1 cellular context compared by ENCODE assay signal in the genomic region with DNA sequence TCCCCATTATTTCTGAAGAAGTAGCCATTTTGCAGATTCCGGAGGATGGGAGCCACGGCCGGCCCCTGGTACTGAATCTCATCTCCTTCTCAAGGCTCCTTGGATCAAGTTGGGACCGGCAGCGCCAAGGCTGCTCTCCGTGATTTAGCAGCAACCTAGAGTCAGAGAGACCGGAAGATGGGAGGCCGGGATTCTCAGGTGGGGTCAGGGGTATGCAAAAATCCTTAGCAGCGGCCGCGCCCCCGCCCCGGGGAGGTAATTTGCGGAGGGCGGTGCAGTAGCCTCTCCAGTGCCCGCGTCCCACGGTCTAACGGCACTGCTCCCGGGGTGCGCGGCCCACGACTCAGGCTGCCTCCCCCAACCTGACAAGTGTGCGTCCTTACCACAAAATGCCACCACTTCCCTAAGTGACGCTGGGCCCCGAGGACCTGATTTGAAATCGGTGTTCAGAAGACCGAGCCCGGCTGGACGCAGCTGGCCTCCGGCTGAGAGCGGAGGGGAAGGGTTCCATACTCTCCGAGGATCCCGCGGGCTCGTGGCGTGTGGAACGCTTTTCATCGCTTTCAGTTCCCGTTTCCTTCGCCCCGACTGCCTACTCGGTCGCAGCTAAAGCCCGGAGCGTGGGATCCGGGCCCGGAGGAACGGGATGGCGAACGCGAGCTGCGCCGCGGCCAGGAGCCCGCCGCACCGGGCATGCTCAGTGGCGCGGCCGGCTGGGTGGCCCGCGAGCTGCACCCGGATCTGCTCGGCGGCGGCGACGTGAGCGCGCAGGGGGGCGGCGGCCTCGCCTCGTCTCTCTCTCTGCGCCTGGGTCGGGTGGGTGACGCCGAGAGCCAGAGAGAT.
TF ChIP-seq lines count a peak whose summit lies in the region.

A gene with protein sequence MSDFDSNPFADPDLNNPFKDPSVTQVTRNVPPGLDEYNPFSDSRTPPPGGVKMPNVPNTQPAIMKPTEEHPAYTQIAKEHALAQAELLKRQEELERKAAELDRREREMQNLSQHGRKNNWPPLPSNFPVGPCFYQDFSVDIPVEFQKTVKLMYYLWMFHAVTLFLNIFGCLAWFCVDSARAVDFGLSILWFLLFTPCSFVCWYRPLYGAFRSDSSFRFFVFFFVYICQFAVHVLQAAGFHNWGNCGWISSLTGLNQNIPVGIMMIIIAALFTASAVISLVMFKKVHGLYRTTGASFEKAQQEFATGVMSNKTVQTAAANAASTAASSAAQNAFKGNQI (plus strand): TSS at position 787 of the 843 bp plus-strand sequence. CDS start 55 bp downstream, at position 842.

TF ChIP-seq in H1, 55 proteins besides CTCF, POLR2A, EP300 and RAD21 (continues in another document):
- TF ChIP-seq KDM5A (IDR thresholded peaks at IDR 0.05; ENCODE audit: low read length) (no peak), ZNF274 (IDR thresholded peaks at IDR 0.05; ENCODE audit: borderline replicate concordance, extremely low read depth, low read length) (no peak), SP2 (IDR thresholded peaks at IDR 0.05; ENCODE audit: low read length) (no peak), TEAD4 (IDR thresholded peaks at IDR 0.05; ENCODE audit: low read depth, low read length) (peak; percentile 12; the same call in 1 of the 2 replicates), SP4 (IDR thresholded peaks at IDR 0.05; ENCODE audit: low read length) (no peak), CEBPB (IDR thresholded peaks at IDR 0.05; ENCODE audit: low read depth, low read length) (no peak), FOSL1 (IDR thresholded peaks at IDR 0.05; ENCODE audit: insufficient read depth, low read depth, low read length) (no peak), CHD1 (IDR thresholded peaks at IDR 0.05; ENCODE audit: low read depth, low read length) (no peak), CHD2 (IDR thresholded peaks at IDR 0.05; ENCODE audit: low read length) (no peak), SRF (IDR thresholded peaks at IDR 0.05; ENCODE audit: low read depth, low read length) (no peak), YY1 (IDR thresholded peaks at IDR 0.05; ENCODE audit: low read depth, low read length) (peak; percentile 87), JUND (IDR thresholded peaks at IDR 0.05; ENCODE audit: low read length) (peak; percentile 41; the same call in 1 of the 2 replicates), TAF1 (IDR thresholded peaks at IDR 0.05; ENCODE audit: low read depth, low read length) (peak; percentile 81), RBBP5 (IDR thresholded peaks at IDR 0.05; ENCODE audit: borderline replicate concordance, low read depth, low read length) (0 out of 2 replicates have a peak, but pooled peaks have one; percentile 39), SIN3A (conservative IDR thresholded peaks at IDR 0.05 in 1 of 2, IDR thresholded peaks at IDR 0.05 in 1 of 2; ENCODE audit: low read depth in 1 of 2, low read length in 2 of 2) (peak in 1 of 2 experiments; percentile 37; a peak in 1 of 4 replicates), EGR1 (IDR thresholded peaks at IDR 0.05; ENCODE audit: borderline replicate concordance, low read depth, low read length) (0 out of 2 replicates have a peak, but pooled peaks have one; percentile 49), KDM4A (IDR thresholded peaks at IDR 0.05; ENCODE audit: low read depth, low read length, severe bottlenecking) (peak; percentile 58), SAP30 (IDR thresholded peaks at IDR 0.05; ENCODE audit: insufficient read depth, insufficient replicate concordance, low read length) (peak; percentile 26), KDM1A (IDR thresholded peaks at IDR 0.05; ENCODE audit: borderline replicate concordance, low read length) (no peak), CBX5 (IDR thresholded peaks at IDR 0.05; ENCODE audit: low read depth, low read length) (no peak), SIRT6 (IDR thresholded peaks at IDR 0.05; ENCODE audit: low read length) (no peak), HDAC2 (IDR thresholded peaks at IDR 0.05; ENCODE audit: borderline replicate concordance in 1 of 2, low read depth in 2 of 2, low read length in 2 of 2) (0 out of 4 replicates have a peak, but pooled peaks of 1 of the 2 experiments have one; percentile 10), CTBP2 (IDR thresholded peaks at IDR 0.05; ENCODE audit: borderline replicate concordance, insufficient read depth, insufficient read length, low read length) (peak; percentile 6), RNF2 (IDR thresholded peaks at IDR 0.05; ENCODE audit: borderline replicate concordance, low read depth, low read length, missing control alignments, poor library complexity, severe bottlenecking) (no peak), NRF1 (IDR thresholded peaks at IDR 0.05; ENCODE audit: low read depth, low read length) (peak; percentile 38; the same call in 1 of the 2 replicates), TAF7 (optimal IDR thresholded peaks at IDR 0.05; ENCODE audit: borderline replicate concordance, low read depth, low read length) (peak; percentile 43), POLR2AphosphoS5 (IDR thresholded peaks at IDR 0.05; ENCODE audit: low read depth, low read length) (no peak; the same call in 1 of the 2 replicates), TBP (IDR thresholded peaks at IDR 0.05; ENCODE audit: low read depth, low read length) (peak; percentile 73; the same call in 1 of the 2 replicates), POU5F1 (IDR thresholded peaks at IDR 0.05; ENCODE audit: low read depth, low read length) (no peak), SUZ12 (IDR thresholded peaks at IDR 0.05; ENCODE audit: low read length) (no peak), CBX8 (IDR thresholded peaks at IDR 0.05; ENCODE audit: borderline replicate concordance, low read depth, low read length) (no peak), SP1 (IDR thresholded peaks at IDR 0.05; ENCODE audit: low read depth, low read length) (peak; percentile 95), EZH2 (IDR thresholded peaks at IDR 0.05; ENCODE audit: low read depth, low read length, severe bottlenecking) (no peak), HDAC6 (IDR thresholded peaks at IDR 0.05; ENCODE audit: low read depth, low read length) (no peak), BCL11A (IDR thresholded peaks at IDR 0.05; ENCODE audit: low read depth in 2 of 2, low read length in 2 of 2) (no peak), JUN (IDR thresholded peaks at IDR 0.05; ENCODE audit: low read depth, low read length) (no peak), SIX5 (IDR thresholded peaks at IDR 0.05; ENCODE audit: low read depth, low read length) (no peak), GTF2F1 (IDR thresholded peaks at IDR 0.05; ENCODE audit: borderline replicate concordance, low read depth, low read length) (no peak), ASH2L (IDR thresholded peaks at IDR 0.05; ENCODE audit: low read length) (peak; percentile 80), TCF12 (IDR thresholded peaks at IDR 0.05; ENCODE audit: low read depth, low read length) (no peak), BRCA1 (IDR thresholded peaks at IDR 0.05; ENCODE audit: low read depth, low read length) (no peak), PHF8 (conservative IDR thresholded peaks at IDR 0.05; ENCODE audit: low read depth, low read length) (peak; percentile 79), NANOG (IDR thresholded peaks at IDR 0.05; ENCODE audit: insufficient read depth, low read depth, low read length, poor library complexity, severe bottlenecking) (no peak)
- TF ChIP-seq, protein P1, sequence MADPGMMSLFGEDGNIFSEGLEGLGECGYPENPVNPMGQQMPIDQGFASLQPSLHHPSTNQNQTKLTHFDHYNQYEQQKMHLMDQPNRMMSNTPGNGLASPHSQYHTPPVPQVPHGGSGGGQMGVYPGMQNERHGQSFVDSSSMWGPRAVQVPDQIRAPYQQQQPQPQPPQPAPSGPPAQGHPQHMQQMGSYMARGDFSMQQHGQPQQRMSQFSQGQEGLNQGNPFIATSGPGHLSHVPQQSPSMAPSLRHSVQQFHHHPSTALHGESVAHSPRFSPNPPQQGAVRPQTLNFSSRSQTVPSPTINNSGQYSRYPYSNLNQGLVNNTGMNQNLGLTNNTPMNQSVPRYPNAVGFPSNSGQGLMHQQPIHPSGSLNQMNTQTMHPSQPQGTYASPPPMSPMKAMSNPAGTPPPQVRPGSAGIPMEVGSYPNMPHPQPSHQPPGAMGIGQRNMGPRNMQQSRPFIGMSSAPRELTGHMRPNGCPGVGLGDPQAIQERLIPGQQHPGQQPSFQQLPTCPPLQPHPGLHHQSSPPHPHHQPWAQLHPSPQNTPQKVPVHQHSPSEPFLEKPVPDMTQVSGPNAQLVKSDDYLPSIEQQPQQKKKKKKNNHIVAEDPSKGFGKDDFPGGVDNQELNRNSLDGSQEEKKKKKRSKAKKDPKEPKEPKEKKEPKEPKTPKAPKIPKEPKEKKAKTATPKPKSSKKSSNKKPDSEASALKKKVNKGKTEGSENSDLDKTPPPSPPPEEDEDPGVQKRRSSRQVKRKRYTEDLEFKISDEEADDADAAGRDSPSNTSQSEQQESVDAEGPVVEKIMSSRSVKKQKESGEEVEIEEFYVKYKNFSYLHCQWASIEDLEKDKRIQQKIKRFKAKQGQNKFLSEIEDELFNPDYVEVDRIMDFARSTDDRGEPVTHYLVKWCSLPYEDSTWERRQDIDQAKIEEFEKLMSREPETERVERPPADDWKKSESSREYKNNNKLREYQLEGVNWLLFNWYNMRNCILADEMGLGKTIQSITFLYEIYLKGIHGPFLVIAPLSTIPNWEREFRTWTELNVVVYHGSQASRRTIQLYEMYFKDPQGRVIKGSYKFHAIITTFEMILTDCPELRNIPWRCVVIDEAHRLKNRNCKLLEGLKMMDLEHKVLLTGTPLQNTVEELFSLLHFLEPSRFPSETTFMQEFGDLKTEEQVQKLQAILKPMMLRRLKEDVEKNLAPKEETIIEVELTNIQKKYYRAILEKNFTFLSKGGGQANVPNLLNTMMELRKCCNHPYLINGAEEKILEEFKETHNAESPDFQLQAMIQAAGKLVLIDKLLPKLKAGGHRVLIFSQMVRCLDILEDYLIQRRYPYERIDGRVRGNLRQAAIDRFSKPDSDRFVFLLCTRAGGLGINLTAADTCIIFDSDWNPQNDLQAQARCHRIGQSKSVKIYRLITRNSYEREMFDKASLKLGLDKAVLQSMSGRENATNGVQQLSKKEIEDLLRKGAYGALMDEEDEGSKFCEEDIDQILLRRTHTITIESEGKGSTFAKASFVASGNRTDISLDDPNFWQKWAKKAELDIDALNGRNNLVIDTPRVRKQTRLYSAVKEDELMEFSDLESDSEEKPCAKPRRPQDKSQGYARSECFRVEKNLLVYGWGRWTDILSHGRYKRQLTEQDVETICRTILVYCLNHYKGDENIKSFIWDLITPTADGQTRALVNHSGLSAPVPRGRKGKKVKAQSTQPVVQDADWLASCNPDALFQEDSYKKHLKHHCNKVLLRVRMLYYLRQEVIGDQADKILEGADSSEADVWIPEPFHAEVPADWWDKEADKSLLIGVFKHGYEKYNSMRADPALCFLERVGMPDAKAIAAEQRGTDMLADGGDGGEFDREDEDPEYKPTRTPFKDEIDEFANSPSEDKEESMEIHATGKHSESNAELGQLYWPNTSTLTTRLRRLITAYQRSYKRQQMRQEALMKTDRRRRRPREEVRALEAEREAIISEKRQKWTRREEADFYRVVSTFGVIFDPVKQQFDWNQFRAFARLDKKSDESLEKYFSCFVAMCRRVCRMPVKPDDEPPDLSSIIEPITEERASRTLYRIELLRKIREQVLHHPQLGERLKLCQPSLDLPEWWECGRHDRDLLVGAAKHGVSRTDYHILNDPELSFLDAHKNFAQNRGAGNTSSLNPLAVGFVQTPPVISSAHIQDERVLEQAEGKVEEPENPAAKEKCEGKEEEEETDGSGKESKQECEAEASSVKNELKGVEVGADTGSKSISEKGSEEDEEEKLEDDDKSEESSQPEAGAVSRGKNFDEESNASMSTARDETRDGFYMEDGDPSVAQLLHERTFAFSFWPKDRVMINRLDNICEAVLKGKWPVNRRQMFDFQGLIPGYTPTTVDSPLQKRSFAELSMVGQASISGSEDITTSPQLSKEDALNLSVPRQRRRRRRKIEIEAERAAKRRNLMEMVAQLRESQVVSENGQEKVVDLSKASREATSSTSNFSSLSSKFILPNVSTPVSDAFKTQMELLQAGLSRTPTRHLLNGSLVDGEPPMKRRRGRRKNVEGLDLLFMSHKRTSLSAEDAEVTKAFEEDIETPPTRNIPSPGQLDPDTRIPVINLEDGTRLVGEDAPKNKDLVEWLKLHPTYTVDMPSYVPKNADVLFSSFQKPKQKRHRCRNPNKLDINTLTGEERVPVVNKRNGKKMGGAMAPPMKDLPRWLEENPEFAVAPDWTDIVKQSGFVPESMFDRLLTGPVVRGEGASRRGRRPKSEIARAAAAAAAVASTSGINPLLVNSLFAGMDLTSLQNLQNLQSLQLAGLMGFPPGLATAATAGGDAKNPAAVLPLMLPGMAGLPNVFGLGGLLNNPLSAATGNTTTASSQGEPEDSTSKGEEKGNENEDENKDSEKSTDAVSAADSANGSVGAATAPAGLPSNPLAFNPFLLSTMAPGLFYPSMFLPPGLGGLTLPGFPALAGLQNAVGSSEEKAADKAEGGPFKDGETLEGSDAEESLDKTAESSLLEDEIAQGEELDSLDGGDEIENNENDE (IDR thresholded peaks at IDR 0.05; ENCODE audit: insufficient replicate concordance, low read length): no peak
- TF ChIP-seq, protein P2, sequence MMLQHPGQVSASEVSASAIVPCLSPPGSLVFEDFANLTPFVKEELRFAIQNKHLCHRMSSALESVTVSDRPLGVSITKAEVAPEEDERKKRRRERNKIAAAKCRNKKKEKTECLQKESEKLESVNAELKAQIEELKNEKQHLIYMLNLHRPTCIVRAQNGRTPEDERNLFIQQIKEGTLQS (IDR thresholded peaks at IDR 0.05; ENCODE audit: insufficient read depth, low read depth, low read length): no peak
- TF ChIP-seq, protein P3, sequence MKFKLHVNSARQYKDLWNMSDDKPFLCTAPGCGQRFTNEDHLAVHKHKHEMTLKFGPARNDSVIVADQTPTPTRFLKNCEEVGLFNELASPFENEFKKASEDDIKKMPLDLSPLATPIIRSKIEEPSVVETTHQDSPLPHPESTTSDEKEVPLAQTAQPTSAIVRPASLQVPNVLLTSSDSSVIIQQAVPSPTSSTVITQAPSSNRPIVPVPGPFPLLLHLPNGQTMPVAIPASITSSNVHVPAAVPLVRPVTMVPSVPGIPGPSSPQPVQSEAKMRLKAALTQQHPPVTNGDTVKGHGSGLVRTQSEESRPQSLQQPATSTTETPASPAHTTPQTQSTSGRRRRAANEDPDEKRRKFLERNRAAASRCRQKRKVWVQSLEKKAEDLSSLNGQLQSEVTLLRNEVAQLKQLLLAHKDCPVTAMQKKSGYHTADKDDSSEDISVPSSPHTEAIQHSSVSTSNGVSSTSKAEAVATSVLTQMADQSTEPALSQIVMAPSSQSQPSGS (IDR thresholded peaks at IDR 0.05; ENCODE audit: low read length): no peak
- TF ChIP-seq, protein P4, sequence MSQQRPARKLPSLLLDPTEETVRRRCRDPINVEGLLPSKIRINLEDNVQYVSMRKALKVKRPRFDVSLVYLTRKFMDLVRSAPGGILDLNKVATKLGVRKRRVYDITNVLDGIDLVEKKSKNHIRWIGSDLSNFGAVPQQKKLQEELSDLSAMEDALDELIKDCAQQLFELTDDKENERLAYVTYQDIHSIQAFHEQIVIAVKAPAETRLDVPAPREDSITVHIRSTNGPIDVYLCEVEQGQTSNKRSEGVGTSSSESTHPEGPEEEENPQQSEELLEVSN (IDR thresholded peaks at IDR 0.05): no peak
- TF ChIP-seq, protein P5, sequence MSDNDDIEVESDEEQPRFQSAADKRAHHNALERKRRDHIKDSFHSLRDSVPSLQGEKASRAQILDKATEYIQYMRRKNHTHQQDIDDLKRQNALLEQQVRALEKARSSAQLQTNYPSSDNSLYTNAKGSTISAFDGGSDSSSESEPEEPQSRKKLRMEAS (IDR thresholded peaks at IDR 0.05): 0 out of 2 replicates have a peak, but pooled peaks have one; percentile 56
- TF ChIP-seq, protein P6, sequence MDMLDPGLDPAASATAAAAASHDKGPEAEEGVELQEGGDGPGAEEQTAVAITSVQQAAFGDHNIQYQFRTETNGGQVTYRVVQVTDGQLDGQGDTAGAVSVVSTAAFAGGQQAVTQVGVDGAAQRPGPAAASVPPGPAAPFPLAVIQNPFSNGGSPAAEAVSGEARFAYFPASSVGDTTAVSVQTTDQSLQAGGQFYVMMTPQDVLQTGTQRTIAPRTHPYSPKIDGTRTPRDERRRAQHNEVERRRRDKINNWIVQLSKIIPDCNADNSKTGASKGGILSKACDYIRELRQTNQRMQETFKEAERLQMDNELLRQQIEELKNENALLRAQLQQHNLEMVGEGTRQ (IDR thresholded peaks at IDR 0.05; ENCODE audit: low read length): no peak
